Comparison of ENCODE assay signal across 19 cellular contexts in the genomic region with DNA sequence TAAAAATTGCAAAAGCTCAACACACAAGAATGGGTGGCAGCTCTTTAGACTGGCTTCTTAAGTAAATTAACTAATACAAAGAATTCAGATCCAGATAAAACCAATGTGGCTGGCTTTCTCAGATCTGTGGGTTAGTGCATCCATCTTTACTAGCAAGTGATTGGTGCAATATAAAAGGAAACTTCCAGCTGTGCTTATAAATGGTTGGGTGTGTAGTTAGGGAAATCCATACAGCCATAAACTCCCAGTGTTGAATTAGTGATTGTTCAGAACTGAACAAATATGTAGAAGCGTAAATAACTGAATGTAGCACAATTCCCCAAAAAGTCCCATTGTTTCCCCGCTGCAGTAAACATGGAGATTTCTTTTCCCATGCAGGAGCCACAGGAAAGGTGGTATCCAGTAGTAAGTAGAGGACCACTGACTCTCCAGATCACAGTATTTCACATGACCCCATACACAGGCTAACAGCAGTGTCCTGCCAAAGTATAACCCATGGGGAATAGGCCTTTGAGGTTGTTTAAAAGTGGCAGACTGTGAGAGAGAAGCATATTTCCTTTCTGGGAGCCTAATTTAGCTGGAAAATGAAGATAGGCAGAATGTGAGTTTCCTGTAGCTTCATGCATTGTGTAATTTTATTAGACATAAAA.
"Had no signal": no experiment of that assay in that cellular context is flagged by ENCODE, and none has a peak within 500 bp of the region (broad histone marks: within the 10 kb centered on the region; RNA-seq: fewer than 3 reads in every experiment).

No MANE protein-coding gene starts in this region.

- H3K9me3 ChIP-seq: esophagus muscularis mucosa, lower lobe of right lung, spleen, testis, upper lobe of right lung had no signal

- H3K4me1 ChIP-seq: lower lobe of right lung, spleen, testis, upper lobe of right lung had no signal

- H3K27me3 ChIP-seq: esophagus muscularis mucosa, spleen, testis, upper lobe of right lung had no signal

- ATAC-seq: activated CD8-positive, alpha-beta T cell treated with anti-CD3 and anti-CD28 coated beads for 36 hours; activated T-helper 17 cell treated with anti-CD3 and anti-CD28 coated beads, Interleukin-2, amount 50 U/mL, for 72 hours; lower lobe of right lung; natural killer cell treated with Interleukin-12 subunit alpha and Interleukin-12 subunit beta and Interleukin-15 and Interleukin-18, amount 100 ng/mL, for 72 hours; stimulated activated memory B cell treated with anti-CD40 and anti-IgM and Interleukin-4, amounts not matched to agents 10 μg/mL and 1 μg/mL and 100 μg/mL, for 72 hours; upper lobe of right lung had no signal

- H3K36me3 ChIP-seq: esophagus muscularis mucosa, lower lobe of right lung, spleen, upper lobe of right lung had no signal

- H3K27ac ChIP-seq: esophagus muscularis mucosa, lower lobe of right lung, spleen, testis, upper lobe of right lung had no signal

- DNase-seq: activated B cell treated with CpG ODN at 0.5 μM for 24 hours; activated CD4-positive, alpha-beta T cell treated with anti-CD3 and anti-CD28 coated beads for 4 hours; activated CD8-positive, alpha-beta T cell treated with anti-CD3 and anti-CD28 coated beads for 36 hours; activated naive CD4-positive, alpha-beta T cell; activated naive CD8-positive, alpha-beta T cell treated with anti-CD3 and anti-CD28 coated beads for 36 hours; activated T-cell treated with anti-CD3 and anti-CD28 coated beads, Interleukin-2, amount 50 U/mL, for 1 hour; amniotic stem cell; effector CD4-positive, alpha-beta T cell; immature natural killer cell; kidney glomerular epithelial cell; lower lobe of right lung; spleen; stimulated activated CD4-positive, alpha-beta T cell treated with anti-CD3 and anti-CD28 coated beads, Interleukin-4, amount 100 ng/mL, for 4 hours; testis; upper lobe of right lung had no signal

- H3K4me3 ChIP-seq: esophagus muscularis mucosa, lower lobe of right lung, spleen, testis, upper lobe of right lung had no signal
